ENCODE assay signal across 10 cellular contexts in genomic region chr10:19930936-19931859, GRCh38.
DNase-seq lines count a peak whose midpoint lies in the region; ATAC-seq and TF ChIP-seq lines count a peak whose summit lies in the region.
"Had no signal": no experiment of that assay in that cellular context is flagged by ENCODE, and none has a peak within 500 bp of the region (broad histone marks: within the 10 kb centered on the region; RNA-seq: fewer than 3 reads in every experiment).

No MANE protein-coding gene starts in this region.

- CTCF ChIA-PET in activated CD4-positive, alpha-beta T cell treated with anti-CD3 and anti-CD28 coated beads for 36 hours (lab: Charles Lee), result interaction anchor here (0.6 kb wide), 1 partner anchor 148 kb away, joined by 3 read pairs; no protein-coding TSS in a partner anchor

- H3K4me3 Mint-ChIP-seq in activated CD4-positive, alpha-beta T cell treated with anti-CD3 and anti-CD28 coated beads for 36 hours, result no peak overlapping the region
- H3K4me3 Mint-ChIP-seq: activated naive CD8-positive, alpha-beta T cell; IgD-negative memory B cell had no signal

- H3K18ac ChIP-seq in neuronal stem cell (ENCODE audit: low read length), result peak overlapping the region; percentile 40

- peaks cover 2% of the 10 kb centered on the region for H3K79me1 ChIP-seq in neuronal stem cell (ENCODE audit: low read depth, low read length)

- intact Hi-C loops in esophagus squamous epithelium (cut with DNase I), result no loop called here
- intact Hi-C loops in activated CD4-positive, alpha-beta T cell treated with anti-CD3 and anti-CD28 coated beads for 36 hours (cut with DNase I, micrococcal nuclease), result no loop called here

- POLR2A ChIA-PET in activated CD4-positive, alpha-beta T cell treated with anti-CD3 and anti-CD28 coated beads for 36 hours (lab: Charles Lee), result no interaction called here

- no peak overlapping the region for H4K8ac ChIP-seq in neuronal stem cell (ENCODE audit: low read depth, low read length)

- no peak overlapping the region for H2AFZ ChIP-seq in neuronal stem cell (ENCODE audit: low read length)

- H3K27ac Mint-ChIP-seq in activated CD4-positive, alpha-beta T cell treated with anti-CD3 and anti-CD28 coated beads for 36 hours, result no peak overlapping the region
- H3K27ac Mint-ChIP-seq: activated naive CD8-positive, alpha-beta T cell had no signal

- 22 to 39% methylated on average over 12 of the region's 12 CpGs for WGBS in esophagus squamous epithelium, 2 donors
- 100% methylated on average over 1 of the region's 12 CpGs; no CpG with 5 or more reads in 1 of the 2 donors for WGBS in neuronal stem cell (ENCODE audit: extremely low coverage in 2 of 2, insufficient read length in 2 of 2, insufficient replicate concordance in 1 of 2), 2 donors

- H3K9me3 ChIP-seq in BLaER1 (no peaks in the 10 kb centered on the region), esophagus squamous epithelium (no peaks in the 10 kb centered on the region), neuronal stem cell (replicated peaks in 1 of 2; ENCODE audit: control insufficient read depth in 2 of 2, insufficient read depth in 1 of 2, low read depth in 1 of 2, low read length in 2 of 2) (no peaks in the 10 kb centered on the region), Peyer's patch (no peaks in the 10 kb centered on the region)

- no peak overlapping the region for H2BK15ac ChIP-seq in neuronal stem cell (ENCODE audit: low read length)

- no peak overlapping the region for H2AK5ac ChIP-seq in neuronal stem cell (ENCODE audit: low read depth, low read length)

- peak overlapping the region; percentile 51 for H3K4me2 ChIP-seq in BLaER1
- no peak overlapping the region for H3K4me2 ChIP-seq in neuronal stem cell (ENCODE audit: insufficient read depth, low read length, poor library complexity, severe bottlenecking)

- H3K36me3 Mint-ChIP-seq in activated CD4-positive, alpha-beta T cell treated with anti-CD3 and anti-CD28 coated beads for 36 hours (ENCODE audit: low read depth), result no peaks in the 10 kb centered on the region
- H3K36me3 Mint-ChIP-seq: activated naive CD8-positive, alpha-beta T cell had no signal

- H3K23ac ChIP-seq in neuronal stem cell (ENCODE audit: low read depth, low read length, poor library complexity), result no peak overlapping the region

- no peaks in the 10 kb centered on the region for H3K4me1 Mint-ChIP-seq in activated CD4-positive, alpha-beta T cell treated with anti-CD3 and anti-CD28 coated beads for 36 hours
- H3K4me1 Mint-ChIP-seq: IgD-negative memory B cell had no signal

- DNase-seq in NCI-H526 treated with DMSO at 0.1 percent for 48 hours (lab: John Stamatoyannopoulos, UW), result peak; percentile 32
- no peak for DNase-seq in esophagus squamous epithelium (lab: John Stamatoyannopoulos, UW)
- DNase-seq in neuronal stem cell (ENCODE audit: low spot score), result no peak
- no peak for DNase-seq in NCI-H2171 treated with DMSO at 0.1 percent for 48 hours (lab: John Stamatoyannopoulos, UW)
- DNase-seq in Peyer's patch, result no peak
- no peak for DNase-seq in activated CD4-positive, alpha-beta T cell treated with anti-CD3 and anti-CD28 coated beads for 36 hours

- no peak overlapping the region for H3K4ac ChIP-seq in neuronal stem cell (ENCODE audit: low read length)

- H3K9ac ChIP-seq in BLaER1 (no peak overlapping the region), neuronal stem cell (ENCODE audit: low read depth, low read length, poor library complexity) (no peak overlapping the region)

- H3K36me3 ChIP-seq in BLaER1 (no peaks in the 10 kb centered on the region), esophagus squamous epithelium (no peaks in the 10 kb centered on the region), neuronal stem cell (replicated peaks in 1 of 2; ENCODE audit: control insufficient read depth in 2 of 2, insufficient read depth in 2 of 2, low read length in 2 of 2) (no peaks in the 10 kb centered on the region), Peyer's patch (no peaks in the 10 kb centered on the region)

- H3K4me3 ChIP-seq in BLaER1 (no peak overlapping the region), esophagus squamous epithelium (peak overlapping the region in 1 of 4 donors; percentile 3), neuronal stem cell (ENCODE audit: low read length in 2 of 2) (no peak overlapping the region), Peyer's patch (no peak overlapping the region)

- no peak for ATAC-seq in GM18519 (IDR thresholded peaks at IDR 0.05; ENCODE audit: low FRiP score, unreplicated experiment)
- ATAC-seq in activated CD4-positive, alpha-beta T cell treated with anti-CD3 and anti-CD28 coated beads for 36 hours, result no peak

- no peak overlapping the region for H4K91ac ChIP-seq in neuronal stem cell (ENCODE audit: low read depth, low read length, poor library complexity)

- peaks cover 19% of the 10 kb centered on the region for H3K4me1 ChIP-seq in BLaER1
- H3K4me1 ChIP-seq in esophagus squamous epithelium, result peaks cover 10 to 48% (median 34%) of the 10 kb centered on the region in 3 donors
- peaks cover 0 to 2% of the 10 kb centered on the region in 2 donors for H3K4me1 ChIP-seq in neuronal stem cell (ENCODE audit: control insufficient read depth in 2 of 2, insufficient read depth in 1 of 2, low read depth in 1 of 2, low read length in 2 of 2)
- peaks cover 0 to 31% (median 0%) of the 10 kb centered on the region in 4 donors for H3K4me1 ChIP-seq in Peyer's patch

- no peak overlapping the region for H2BK12ac ChIP-seq in neuronal stem cell (ENCODE audit: low read length)

- H3K27ac ChIP-seq in BLaER1 (no peak overlapping the region), esophagus squamous epithelium (peak overlapping the region; percentile 52 to 79 (median 77)), neuronal stem cell (replicated peaks; ENCODE audit: low read length) (no peak overlapping the region), Peyer's patch (peak overlapping the region in 2 of 4 donors; percentile 38 to 54)

- H3K27me3 ChIP-seq in BLaER1 (no peaks in the 10 kb centered on the region), esophagus squamous epithelium (no peaks in the 10 kb centered on the region), neuronal stem cell (ENCODE audit: control insufficient read depth in 3 of 3, insufficient read depth in 3 of 3, low read depth in 1 of 3, low read length in 3 of 3) (no peaks in the 10 kb centered on the region), Peyer's patch (no peaks in the 10 kb centered on the region)

- no peaks in the 10 kb centered on the region for H3K27me3 Mint-ChIP-seq in activated CD4-positive, alpha-beta T cell treated with anti-CD3 and anti-CD28 coated beads for 36 hours
- H3K27me3 Mint-ChIP-seq: activated naive CD8-positive, alpha-beta T cell; IgD-negative memory B cell had no signal

- no peak overlapping the region for H2BK5ac ChIP-seq in neuronal stem cell (ENCODE audit: low read length)

- H4K20me1 ChIP-seq in BLaER1, result no peaks in the 10 kb centered on the region

- TF ChIP-seq POLR2A in esophagus squamous epithelium (IDR thresholded peaks at IDR 0.05), result no peak
- no peak for TF ChIP-seq POLR2A in Peyer's patch (IDR thresholded peaks at IDR 0.05)

- TF ChIP-seq CTCF in esophagus squamous epithelium (IDR thresholded peaks at IDR 0.05) (no peak), Peyer's patch (IDR thresholded peaks at IDR 0.05) (no peak)

- H3K14ac ChIP-seq in neuronal stem cell (ENCODE audit: low read length), result no peak overlapping the region

- no peak overlapping the region for H2BK120ac ChIP-seq in neuronal stem cell (ENCODE audit: low read depth, low read length)

- peaks cover 2% of the 10 kb centered on the region for H3K9me3 Mint-ChIP-seq in activated CD4-positive, alpha-beta T cell treated with anti-CD3 and anti-CD28 coated beads for 36 hours (ENCODE audit: low read depth)

Comparison
In these comparisons a context has a peak if more than half of its experiments do, and no peak if none do; other contexts are left out.
1. H3K27ac ChIP-seq: peak in esophagus squamous epithelium (4 of 4); none in BLaER1 (single experiment) and neuronal stem cell (single experiment).